8 cellular contexts compared by ENCODE assay signal in the genomic region with DNA sequence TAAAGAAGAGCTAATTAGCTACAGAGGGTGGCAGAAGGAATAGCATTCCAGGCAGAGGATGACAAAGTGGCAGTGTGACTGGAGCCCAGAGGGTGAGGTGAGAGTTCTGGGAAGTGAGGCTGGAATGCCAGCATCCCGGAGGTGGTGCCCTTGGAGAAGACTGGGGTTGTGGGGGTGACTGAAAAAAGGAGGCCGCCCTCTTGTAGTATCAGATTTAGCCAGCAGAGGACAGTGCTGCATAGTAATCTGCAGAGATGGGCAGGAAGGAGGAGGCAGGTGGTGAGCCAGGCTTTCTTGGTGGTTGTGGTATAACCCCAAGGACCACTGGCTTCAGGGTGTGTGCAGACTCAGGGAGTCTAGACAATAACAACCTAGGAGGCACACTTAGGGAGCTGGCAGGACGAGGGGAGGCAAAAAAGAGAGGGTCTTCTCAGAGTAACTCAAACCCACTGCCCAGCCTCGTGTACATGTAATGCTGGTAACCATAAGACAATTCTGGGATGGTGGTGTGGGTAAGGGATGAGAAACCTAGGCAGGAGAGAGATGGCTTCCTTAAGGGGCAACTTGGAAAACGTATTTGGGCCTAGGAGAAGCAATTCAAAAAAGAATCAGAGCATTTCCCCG. TPM values are rescaled to one million over a fixed set of nuclear protein-coding genes. Genes with fewer than 3 reads are reported as not detected.
DNase-seq lines count a peak whose midpoint lies in the region; ATAC-seq and TF ChIP-seq lines count a peak whose summit lies in the region.

No MANE protein-coding gene starts in this region.

- intact Hi-C loops in activated CD4-positive, alpha-beta T cell treated with anti-CD3 and anti-CD28 coated beads, Interleukin-2, amount 10 ng/mL, durations not matched to agents 24 days and 14 days (cut with micrococcal nuclease): loop anchor here (1.0 kb wide), 1 partner anchor 138 kb away; no protein-coding TSS in a partner anchor
- intact Hi-C loops in dorsolateral prefrontal cortex (cut with DNase I): no loop called here

- ATAC-seq in HG03045 (IDR thresholded peaks at IDR 0.05; ENCODE audit: unreplicated experiment): peak; percentile 50
- ATAC-seq in naive thymus-derived CD8-positive, alpha-beta T cell: peak; percentile 73 to 75
- peak; percentile 99 for ATAC-seq in stimulated activated naive CD8-positive, alpha-beta T cell treated with anti-CD3 and anti-CD28 coated beads, Interleukin-15, amount 100 ng/mL, for 72 hours
- no peak for ATAC-seq in HG03457 (IDR thresholded peaks at IDR 0.05; ENCODE audit: unreplicated experiment)

- H3K9me3 Mint-ChIP-seq in activated CD4-positive, alpha-beta T cell treated with anti-CD3 and anti-CD28 coated beads, Interleukin-2, amount 10 ng/mL, durations not matched to agents 24 days and 14 days: no peaks in the 10 kb centered on the region
- H3K9me3 Mint-ChIP-seq in naive thymus-derived CD8-positive, alpha-beta T cell: peaks cover 0 to 3% (median 0%) of the 10 kb centered on the region in 9 donors
- H3K9me3 Mint-ChIP-seq in stimulated activated naive CD8-positive, alpha-beta T cell treated with anti-CD3 and anti-CD28 coated beads, Interleukin-15, amount 100 ng/mL, for 72 hours: no peaks in the 10 kb centered on the region

- peak in 55 of 56 donors; percentile 17 to 71 (median 50) for TF ChIP-seq CTCF in dorsolateral prefrontal cortex (IDR thresholded peaks at IDR 0.05 in 54 of 56, conservative IDR thresholded peaks at IDR 0.05 in 2 of 56; ENCODE audit: low read depth in 1 of 56, partially characterized antibody in 56 of 56)

- H3K4me3 ChIP-seq in dorsolateral prefrontal cortex: no peak overlapping the region

- H3K4me3 Mint-ChIP-seq in activated CD4-positive, alpha-beta T cell treated with anti-CD3 and anti-CD28 coated beads, Interleukin-2, amount 10 ng/mL, durations not matched to agents 24 days and 14 days: no peak overlapping the region
- no peak overlapping the region for H3K4me3 Mint-ChIP-seq in naive thymus-derived CD8-positive, alpha-beta T cell
- no peak overlapping the region for H3K4me3 Mint-ChIP-seq in stimulated activated naive CD8-positive, alpha-beta T cell treated with anti-CD3 and anti-CD28 coated beads, Interleukin-15, amount 100 ng/mL, for 72 hours

- POLR2A ChIA-PET in naive thymus-derived CD8-positive, alpha-beta T cell (lab: Charles Lee): no interaction called here

- H3K27me3 ChIP-seq in dorsolateral prefrontal cortex: no peaks in the 10 kb centered on the region

- no peak overlapping the region for H3K27ac Mint-ChIP-seq in activated CD4-positive, alpha-beta T cell treated with anti-CD3 and anti-CD28 coated beads, Interleukin-2, amount 10 ng/mL, durations not matched to agents 24 days and 14 days
- H3K27ac Mint-ChIP-seq in naive thymus-derived CD8-positive, alpha-beta T cell: peak overlapping the region in 1 of 10 donors; percentile 52
- no peak overlapping the region for H3K27ac Mint-ChIP-seq in stimulated activated naive CD8-positive, alpha-beta T cell treated with anti-CD3 and anti-CD28 coated beads, Interleukin-15, amount 100 ng/mL, for 72 hours

- H3K4me1 Mint-ChIP-seq in activated CD4-positive, alpha-beta T cell treated with anti-CD3 and anti-CD28 coated beads, Interleukin-2, amount 10 ng/mL, durations not matched to agents 24 days and 14 days: peaks cover 6% of the 10 kb centered on the region
- peaks cover 0 to 6% (median 3%) of the 10 kb centered on the region in 4 donors for H3K4me1 Mint-ChIP-seq in naive thymus-derived CD8-positive, alpha-beta T cell
- peaks cover 7% of the 10 kb centered on the region for H3K4me1 Mint-ChIP-seq in stimulated activated naive CD8-positive, alpha-beta T cell treated with anti-CD3 and anti-CD28 coated beads, Interleukin-15, amount 100 ng/mL, for 72 hours

- no peaks in the 10 kb centered on the region for H3K36me3 Mint-ChIP-seq in activated CD4-positive, alpha-beta T cell treated with anti-CD3 and anti-CD28 coated beads, Interleukin-2, amount 10 ng/mL, durations not matched to agents 24 days and 14 days (ENCODE audit: low read depth)
- H3K36me3 Mint-ChIP-seq in naive thymus-derived CD8-positive, alpha-beta T cell: no peaks in the 10 kb centered on the region

- DNase-seq in GM04504 (ENCODE audit: low read depth): peak; percentile 17
- DNase-seq in NCI-H510A treated with DMSO at 0.1 percent for 48 hours (lab: John Stamatoyannopoulos, UW): peak; percentile 70
- peak; percentile 92 for DNase-seq in activated CD4-positive, alpha-beta T cell treated with anti-CD3 and anti-CD28 coated beads, Interleukin-2, amount 10 ng/mL, durations not matched to agents 24 days and 14 days
- peak in 2 of 10 donors; percentile 31 to 35 for DNase-seq in dorsolateral prefrontal cortex
- peak; percentile 20 to 78 (median 52) for DNase-seq in naive thymus-derived CD8-positive, alpha-beta T cell
- peak; percentile 73 to 78 for DNase-seq in stimulated activated naive CD8-positive, alpha-beta T cell treated with anti-CD3 and anti-CD28 coated beads, Interleukin-15, amount 100 ng/mL, for 72 hours

- no peak overlapping the region for H3K27ac ChIP-seq in dorsolateral prefrontal cortex

- H3K27me3 Mint-ChIP-seq in activated CD4-positive, alpha-beta T cell treated with anti-CD3 and anti-CD28 coated beads, Interleukin-2, amount 10 ng/mL, durations not matched to agents 24 days and 14 days: peaks cover 3% of the 10 kb centered on the region
- H3K27me3 Mint-ChIP-seq in naive thymus-derived CD8-positive, alpha-beta T cell: peaks cover 0 to 1% (median 0%) of the 10 kb centered on the region in 5 donors
- H3K27me3 Mint-ChIP-seq in stimulated activated naive CD8-positive, alpha-beta T cell treated with anti-CD3 and anti-CD28 coated beads, Interleukin-15, amount 100 ng/mL, for 72 hours: no peaks in the 10 kb centered on the region

RNA-seq across cellular contexts. Expression of a gene that starts 30.5 kb away (rescaled TPM):
- total RNA-seq in activated CD4-positive, alpha-beta T cell treated with anti-CD3 and anti-CD28 coated beads, Interleukin-2, amount 10 ng/mL, durations not matched to agents 24 days and 14 days: 0.07 and 0.12 TPM in 2 replicates
- total RNA-seq in dorsolateral prefrontal cortex: 10 to 100 TPM; 12.5 to 68.6 (median 26.4) TPM
- total RNA-seq in naive thymus-derived CD8-positive, alpha-beta T cell: under 1 TPM in 1 of 2 experiments, not detected in 1; 0.18 TPM
- polyA plus RNA-seq in naive thymus-derived CD8-positive, alpha-beta T cell: not detected

RNA-seq across cellular contexts. Expression of a gene that starts 43.6 kb away (rescaled TPM):
- total RNA-seq in activated CD4-positive, alpha-beta T cell treated with anti-CD3 and anti-CD28 coated beads, Interleukin-2, amount 10 ng/mL, durations not matched to agents 24 days and 14 days: 41.6 and 45.3 TPM in 2 replicates
- total RNA-seq in dorsolateral prefrontal cortex: 10 to 100 TPM; 17.2 to 30.3 (median 23.6) TPM
- 10 to 100 TPM; 22.4 to 23.0 TPM for total RNA-seq in naive thymus-derived CD8-positive, alpha-beta T cell
- 10 to 100 TPM; 18.7 to 23.2 (median 22.6) TPM for polyA plus RNA-seq in naive thymus-derived CD8-positive, alpha-beta T cell

RNA-seq across cellular contexts. Expression of a gene that starts 48.8 kb away (rescaled TPM):
- not detected in 2 replicates for total RNA-seq in activated CD4-positive, alpha-beta T cell treated with anti-CD3 and anti-CD28 coated beads, Interleukin-2, amount 10 ng/mL, durations not matched to agents 24 days and 14 days
- total RNA-seq in dorsolateral prefrontal cortex: not detected
- total RNA-seq in naive thymus-derived CD8-positive, alpha-beta T cell: not detected
- not detected for polyA plus RNA-seq in naive thymus-derived CD8-positive, alpha-beta T cell

Comparison
In these comparisons a context has a peak if more than half of its experiments do, and no peak if none do; other contexts are left out.
1. RNA of a gene that starts 30.5 kb away (total RNA-seq): 12.5 to 68.6 TPM in dorsolateral prefrontal cortex; 0.18 TPM in naive thymus-derived CD8-positive, alpha-beta T cell and 0.07 to 0.12 TPM in activated CD4-positive, alpha-beta T cell treated with anti-CD3 and anti-CD28 coated beads, Interleukin-2, amount 10 ng/mL, durations not matched to agents 24 days and 14 days; every median in the first group is over 10 times any median in the second.